In genomic region chr2:152743004-152743403, GRCh38 we compare ENCODE assay signal across 8 cellular contexts. TPM values are rescaled to one million over a fixed set of nuclear protein-coding genes. Genes with fewer than 3 reads are reported as not detected.
DNase-seq lines count a peak whose midpoint lies in the region; ATAC-seq and TF ChIP-seq lines count a peak whose summit lies in the region.

No MANE protein-coding gene starts in this region.

- peaks cover 56% of the 10 kb centered on the region; the same call in 1 of the 2 replicates for H3K79me2 ChIP-seq in OCI-LY7 (ENCODE audit: insufficient read depth, low read depth, low read length)

- H3K9me3 Mint-ChIP-seq in immature natural killer cell, result no peaks in the 10 kb centered on the region

- no peaks in the 10 kb centered on the region for H3K9me2 ChIP-seq in OCI-LY7 (ENCODE audit: insufficient read depth, low read length)

- H3K9me3 ChIP-seq in OCI-LY7 (ENCODE audit: low read length), result peaks cover 12% of the 10 kb centered on the region; the same call in 1 of the 2 replicates

- intact Hi-C loops in OCI-LY7 (cut with micrococcal nuclease; ENCODE audit: unreplicated experiment), result no loop called here

- H3K4me3 ChIP-seq in OCI-LY7 (ENCODE audit: low read depth, low read length, poor library complexity, severe bottlenecking), result no peak overlapping the region

- ATAC-seq in HG02981 (IDR thresholded peaks at IDR 0.05; ENCODE audit: unreplicated experiment), result peak; percentile 71

- 0 out of 2 replicates have a peak, but pooled peaks cover 4% of the 10 kb centered on the region for H4K20me1 ChIP-seq in OCI-LY7 (ENCODE audit: insufficient read depth, low read length)

- peaks cover 91% of the 10 kb centered on the region for H3K36me3 ChIP-seq in OCI-LY7 (ENCODE audit: insufficient read depth, low read length)

- H3K4me3 Mint-ChIP-seq in immature natural killer cell, result no peak overlapping the region

- no TSS peak for BruUV-seq in OCI-LY7 (replicated peaks; lab: Mats Ljungman, UMichigan)

- H3K4me1 Mint-ChIP-seq in immature natural killer cell, result peaks cover 0 to 2% of the 10 kb centered on the region in 2 donors

- no peak overlapping the region for H3K27ac ChIP-seq in OCI-LY7 (ENCODE audit: low read depth, low read length, poor library complexity, severe bottlenecking)

- H3K4me2 ChIP-seq in OCI-LY7 (ENCODE audit: low read length), result no peak overlapping the region

- DNase-seq in SIG-M5 treated with dmso at 0.1 percent for 504 hours (lab: John Stamatoyannopoulos, UW; ENCODE audit: unreplicated experiment), result peak; percentile 30
- DNase-seq in SIG-M5 (lab: John Stamatoyannopoulos, UW), result no peak
- DNase-seq in OCI-LY7 (ENCODE audit: low spot score), result peak; percentile 33
- DNase-seq in glomerular visceral epithelial cell (ENCODE audit: extremely low spot score), result peak; percentile 18
- DNase-seq in immature natural killer cell, result no peak
- DNase-seq in stimulated activated CD8-positive, alpha-beta memory T cell treated with anti-CD3 and anti-CD28 coated beads, Interleukin-4, amount 100 ng/mL, for 48 hours, result no peak
- DNase-seq in globus pallidus (ENCODE audit: low spot score), result no peak

- peak; percentile 77 for TF ChIP-seq CTCF in OCI-LY7 (conservative IDR thresholded peaks at IDR 0.05; ENCODE audit: low read length)

- POLR2A ChIA-PET in OCI-LY7 (lab: Charles Lee), result interaction anchor here (0.6 to 2.7 kb wide), 9 partner anchors 12 to 459 kb away, joined by 3 to 12 read pairs (median 3); no protein-coding TSS in a partner anchor

- no peaks in the 10 kb centered on the region for H3K4me1 ChIP-seq in OCI-LY7 (ENCODE audit: insufficient read depth, low read length, poor library complexity, severe bottlenecking)

- no peak overlapping the region for H2AFZ ChIP-seq in OCI-LY7 (ENCODE audit: low read length)

- CTCF ChIA-PET in OCI-LY7 (lab: Charles Lee; ENCODE audit: unreplicated experiment), result interaction anchor here (1.0 to 1.1 kb wide), 3 partner anchors 8 to 78 kb away, joined by 3 to 5 read pairs (median 3); no protein-coding TSS in a partner anchor

- peaks cover 5 to 11% (median 6%) of the 10 kb centered on the region in 3 donors for H3K36me3 Mint-ChIP-seq in immature natural killer cell

- peak overlapping the region in 1 of 6 donors; percentile 26 for H3K27ac Mint-ChIP-seq in immature natural killer cell

- H3K27me3 Mint-ChIP-seq in immature natural killer cell (ENCODE audit: low read depth in 3 of 3), result peaks cover 0 to 1% (median 0%) of the 10 kb centered on the region in 3 donors

RNA-seq across cellular contexts. Expression of gene ARL6IP6, which starts 24.6 kb away (rescaled TPM):
- 34.6 and 38.3 TPM in 2 replicates for total RNA-seq in OCI-LY7 (2014; rRNA removed; shearing (Covaris generic))
- 58.3 and 61.8 TPM in 2 replicates for total RNA-seq in OCI-LY7 (2022)
- 10 to 100 TPM; 22.3 to 43.5 (median 23.5) TPM for polyA plus RNA-seq in immature natural killer cell

RNA-seq across cellular contexts. Expression of gene PRPF40A, which starts 25.7 kb away (rescaled TPM):
- 156 and 198 TPM in 2 replicates for total RNA-seq in OCI-LY7 (2014; rRNA removed; shearing (Covaris generic))
- 175 and 177 TPM in 2 replicates for total RNA-seq in OCI-LY7 (2022)
- polyA plus RNA-seq in immature natural killer cell, result 100 to 1,000 TPM in 1 of 3 donors, 10 to 100 TPM in 2; 76.1 to 132 (median 85.7) TPM

Comparison
In these comparisons a context has a peak if more than half of its experiments do, and no peak if none do; other contexts are left out.
1. DNase-seq: peak in SIG-M5 treated with dmso at 0.1 percent for 504 hours (single experiment), OCI-LY7 (single experiment) and glomerular visceral epithelial cell (single experiment); none in SIG-M5 (single experiment), immature natural killer cell (0 of 3), stimulated activated CD8-positive, alpha-beta memory T cell treated with anti-CD3 and anti-CD28 coated beads, Interleukin-4, amount 100 ng/mL, for 48 hours (single experiment) and globus pallidus (single experiment).